Comparison of ENCODE assay signal across 10 cellular contexts in genomic region chr14:105927661-105928060, GRCh38.
"Had no signal": no experiment of that assay in that cellular context is flagged by ENCODE, and none has a peak within 500 bp of the region (broad histone marks: within the 10 kb centered on the region; RNA-seq: fewer than 3 reads in every experiment).

No MANE protein-coding gene starts in this region.

- ATAC-seq: activated CD8-positive, alpha-beta T cell treated with anti-CD3 and anti-CD28 coated beads for 36 hours; WTC11 had no signal

- H3K4me1 Mint-ChIP-seq: WTC11 had no signal

- H3K9me3 Mint-ChIP-seq: activated CD8-positive, alpha-beta T cell treated with anti-CD3 and anti-CD28 coated beads for 36 hours; dendritic cell treated with granulocyte-macrophage colony-stimulating factor and Interleukin-4, amounts not matched to agents 40 ng/mL and 50 ng/mL, for 4 days; T-helper 1 cell treated with Interleukin-12 subunit alpha and Interleukin-12 subunit beta and Interleukin-4 antibody, amounts not matched to agents 30 μg/mL and 1 μg/mL, for 36 hours had no signal

- H3K27ac Mint-ChIP-seq: activated CD8-positive, alpha-beta T cell treated with anti-CD3 and anti-CD28 coated beads for 36 hours; dendritic cell treated with granulocyte-macrophage colony-stimulating factor and Interleukin-4, amounts not matched to agents 40 ng/mL and 50 ng/mL, for 4 days; T-helper 1 cell treated with Interleukin-12 subunit alpha and Interleukin-12 subunit beta and Interleukin-4 antibody, amounts not matched to agents 30 μg/mL and 1 μg/mL, for 36 hours; WTC11 had no signal

- DNase-seq: activated CD4-positive, alpha-beta T cell treated with anti-CD3 and anti-CD28 coated beads for 48 hours; activated CD8-positive, alpha-beta memory T cell treated with anti-CD3 and anti-CD28 coated beads, Interleukin-2, amount 50 U/mL, for 4 hours; activated CD8-positive, alpha-beta T cell treated with anti-CD3 and anti-CD28 coated beads for 36 hours; activated gamma-delta T cell treated with Interleukin-2 at 50 U/mL for 16 hours; activated T-cell treated with anti-CD3 and anti-CD28 coated beads, Interleukin-2, amount 50 U/mL, for 48 hours; cerebellar nuclear complex; effector memory CD4-positive, alpha-beta T cell had no signal

- H3K4me3 Mint-ChIP-seq: activated CD8-positive, alpha-beta T cell treated with anti-CD3 and anti-CD28 coated beads for 36 hours; dendritic cell treated with granulocyte-macrophage colony-stimulating factor and Interleukin-4, amounts not matched to agents 40 ng/mL and 50 ng/mL, for 4 days; T-helper 1 cell treated with Interleukin-12 subunit alpha and Interleukin-12 subunit beta and Interleukin-4 antibody, amounts not matched to agents 30 μg/mL and 1 μg/mL, for 36 hours; WTC11 had no signal
